25 cellular contexts compared by ENCODE assay signal in genomic region chr11:45208135-45208534, GRCh38.
DNase-seq lines count a peak whose midpoint lies in the region; ATAC-seq and TF ChIP-seq lines count a peak whose summit lies in the region.
"Had no signal": no experiment of that assay in that cellular context is flagged by ENCODE, and none has a peak within 500 bp of the region (broad histone marks: within the 10 kb centered on the region; RNA-seq: fewer than 3 reads in every experiment).

No MANE protein-coding gene starts in this region.

- no peak for ATAC-seq in HG02981 (IDR thresholded peaks at IDR 0.05; ENCODE audit: unreplicated experiment)
- no peak for ATAC-seq in omental fat pad (ENCODE audit: low FRiP score)
- ATAC-seq: foreskin keratinocyte had no signal

- no peaks in the 10 kb centered on the region for H3K27me3 Mint-ChIP-seq in nephron (ENCODE audit: low read depth)
- H3K27me3 Mint-ChIP-seq in glutamatergic neuron (ENCODE audit: unreplicated experiment): peaks cover 6% of the 10 kb centered on the region
- H3K27me3 Mint-ChIP-seq: activated CD4-positive, alpha-beta memory T cell treated with anti-CD3 and anti-CD28 coated beads for 36 hours had no signal

- peak; percentile 93 for DNase-seq in DMS153 treated with DMSO at 0.1 percent for 48 hours (lab: John Stamatoyannopoulos, UW; ENCODE audit: unreplicated experiment)
- peak; percentile 82 for DNase-seq in NCI-H69 (lab: John Stamatoyannopoulos, UW)
- DNase-seq in dermis blood vessel endothelial cell: no peak
- DNase-seq in glutamatergic neuron: no peak
- DNase-seq in omental fat pad (ENCODE audit: low spot score): no peak
- DNase-seq: activated CD4-positive, alpha-beta memory T cell treated with anti-CD3 and anti-CD28 coated beads for 36 hours; activated naive CD4-positive, alpha-beta T cell; activated T-cell treated with anti-CD3 and anti-CD28 coated beads, Interleukin-2, amount 50 U/mL, for 1 hour; amniotic stem cell; EL; foreskin keratinocyte; GM23248; midbrain; NCI-H524 treated with DMSO at 0.1 percent for 48 hours; PC-9; retina; stimulated activated CD4-positive, alpha-beta T cell treated with anti-CD3 and anti-CD28 coated beads, Interleukin-15, amount 100 ng/mL, for 24 hours; testis had no signal

- no peaks in the 10 kb centered on the region for H3K27me3 ChIP-seq in BLaER1
- H3K27me3 ChIP-seq: cardiac muscle cell, foreskin keratinocyte, SJSA1, testis had no signal

- peak overlapping the region; percentile 87 for H3K4me2 ChIP-seq in BLaER1
- H3K4me2 ChIP-seq: KMS-11, PC-9 had no signal

- peaks cover 84% of the 10 kb centered on the region for H3K4me1 ChIP-seq in BLaER1
- H3K4me1 ChIP-seq: foreskin keratinocyte, SJSA1 had no signal

- peaks cover 5% of the 10 kb centered on the region for H3K9me3 ChIP-seq in BLaER1
- H3K9me3 ChIP-seq: SJSA1, testis had no signal

- H3K36me3 ChIP-seq in BLaER1: 0 out of 2 replicates have a peak, but pooled peaks cover 6% of the 10 kb centered on the region
- H3K36me3 ChIP-seq: SJSA1 had no signal

- peaks cover 32% of the 10 kb centered on the region for H3K36me3 Mint-ChIP-seq in nephron (ENCODE audit: low read depth)
- peaks cover 2% of the 10 kb centered on the region for H3K36me3 Mint-ChIP-seq in glutamatergic neuron (ENCODE audit: unreplicated experiment)

- H3K4me3 ChIP-seq in BLaER1: no peak overlapping the region
- H3K4me3 ChIP-seq: cardiac muscle cell, GM23248, PC-9, SJSA1, testis had no signal

- TF ChIP-seq CTCF in nephron (IDR thresholded peaks at IDR 0.05; ENCODE audit: unreplicated experiment in 3 of 3) (no peak), glutamatergic neuron (IDR thresholded peaks at IDR 0.05; ENCODE audit: partially characterized antibody, unreplicated experiment) (no peak), omental fat pad (IDR thresholded peaks at IDR 0.05) (no peak)

- H3K27ac Mint-ChIP-seq in nephron (peak overlapping the region; percentile 51 to 99 (median 59)), glutamatergic neuron (ENCODE audit: unreplicated experiment) (no peak overlapping the region)
- H3K27ac Mint-ChIP-seq: activated CD4-positive, alpha-beta memory T cell treated with anti-CD3 and anti-CD28 coated beads for 36 hours had no signal

- H3K9me3 Mint-ChIP-seq in nephron: peaks cover 2% of the 10 kb centered on the region
- peaks cover 2% of the 10 kb centered on the region for H3K9me3 Mint-ChIP-seq in glutamatergic neuron (ENCODE audit: unreplicated experiment)
- H3K9me3 Mint-ChIP-seq: activated CD4-positive, alpha-beta memory T cell treated with anti-CD3 and anti-CD28 coated beads for 36 hours had no signal

- no peak overlapping the region for H3K27ac ChIP-seq in BLaER1
- H3K27ac ChIP-seq: cardiac muscle cell, epithelial cell of prostate, foreskin keratinocyte, GM23248, KMS-11, PC-9, SJSA1 had no signal

- H3K4me3 Mint-ChIP-seq in nephron (no peak overlapping the region), glutamatergic neuron (ENCODE audit: unreplicated experiment) (no peak overlapping the region)
- H3K4me3 Mint-ChIP-seq: activated CD4-positive, alpha-beta memory T cell treated with anti-CD3 and anti-CD28 coated beads for 36 hours had no signal

- H4K20me1 ChIP-seq in BLaER1: peaks cover 10% of the 10 kb centered on the region; the same call in 1 of the 2 replicates

- peaks cover 24% of the 10 kb centered on the region for H3K4me1 Mint-ChIP-seq in nephron
- H3K4me1 Mint-ChIP-seq in glutamatergic neuron (ENCODE audit: low read depth, unreplicated experiment): peaks cover 10% of the 10 kb centered on the region

- no peak overlapping the region for H3K9ac ChIP-seq in BLaER1
- H3K9ac ChIP-seq: GM23248, KMS-11 had no signal

Comparison
In these comparisons a context has a peak if more than half of its experiments do, and no peak if none do; other contexts are left out.
1. DNase-seq: peak in DMS153 treated with DMSO at 0.1 percent for 48 hours (single experiment) and NCI-H69 (single experiment); none in dermis blood vessel endothelial cell (single experiment), glutamatergic neuron (single experiment) and omental fat pad (single experiment).